26 cellular contexts compared by ENCODE assay signal in genomic region chr4:116389139-116389538, GRCh38.
"Had no signal": no experiment of that assay in that cellular context is flagged by ENCODE, and none has a peak within 500 bp of the region (broad histone marks: within the 10 kb centered on the region; RNA-seq: fewer than 3 reads in every experiment).

No MANE protein-coding gene starts in this region.

- H3K4me3 Mint-ChIP-seq: mesothelial cell of epicardium; naive B cell; natural killer cell treated with Interleukin-12 subunit alpha and Interleukin-12 subunit beta and Interleukin-15 and Interleukin-18, amount 100 ng/mL, for 72 hours; stimulated activated effector memory CD8-positive, alpha-beta T cell treated with anti-CD3 and anti-CD28 coated beads, Interleukin-12 subunit alpha, Interleukin-12 subunit beta, amount 100 ng/mL, for 72 hours had no signal

- H3K4me2 ChIP-seq: hepatocyte had no signal

- H3K9me3 ChIP-seq: gastrocnemius medialis, left lung, mucosa of descending colon, prostate gland, right atrium auricular region, stomach, thyroid gland, vagina had no signal

- H3K79me2 ChIP-seq: hepatocyte had no signal

- ATAC-seq: gastrocnemius medialis; heart left ventricle; left cardiac atrium; left lung; mucosa of descending colon; natural killer cell treated with Interleukin-12 subunit alpha and Interleukin-12 subunit beta and Interleukin-15 and Interleukin-18, amount 100 ng/mL, for 72 hours; sciatic nerve; stimulated activated effector memory CD8-positive, alpha-beta T cell treated with anti-CD3 and anti-CD28 coated beads, Interleukin-12 subunit alpha, Interleukin-12 subunit beta, amount 100 ng/mL, for 72 hours had no signal

- H3K27ac ChIP-seq: dorsolateral prefrontal cortex, gastrocnemius medialis, heart left ventricle, hepatocyte, left lung, prostate gland, right atrium auricular region, stomach, thyroid gland, vagina had no signal

- H2AFZ ChIP-seq: hepatocyte had no signal

- H3K4me3 ChIP-seq: dorsolateral prefrontal cortex, gastrocnemius medialis, heart left ventricle, hepatocyte, left lung, mucosa of descending colon, prostate gland, right atrium auricular region, smooth muscle cell, stomach, thyroid gland, vagina had no signal

- H3K27ac Mint-ChIP-seq: mesothelial cell of epicardium; naive B cell; natural killer cell treated with Interleukin-12 subunit alpha and Interleukin-12 subunit beta and Interleukin-15 and Interleukin-18, amount 100 ng/mL, for 72 hours; stimulated activated effector memory CD8-positive, alpha-beta T cell treated with anti-CD3 and anti-CD28 coated beads, Interleukin-12 subunit alpha, Interleukin-12 subunit beta, amount 100 ng/mL, for 72 hours had no signal

- DNase-seq: dorsolateral prefrontal cortex; effector CD4-positive, alpha-beta T cell; gastrocnemius medialis; heart left ventricle; left cardiac atrium; left lung; mesenchymal stem cell; mucosa of descending colon; naive B cell; nucleus accumbens; stimulated activated CD4-positive, alpha-beta T cell treated with anti-CD3 and anti-CD28 coated beads, Interleukin-12 subunit alpha, Interleukin-12 subunit beta, amount 100 ng/mL, for 4 hours; stimulated activated CD4-positive, alpha-beta T cell treated with anti-CD3 and anti-CD28 coated beads, Interleukin-1b, Interleukin-23, amount 100 ng/mL, for 48 hours; stimulated activated CD4-positive, alpha-beta T cell treated with anti-CD3 and anti-CD28 coated beads, Interleukin-4, amount 100 ng/mL, for 1 hour; stimulated activated naive CD4-positive, alpha-beta T cell treated with Interleukin-2 at 50 U/mL for 16 hours; stomach; thyroid gland; trophoblast cell had no signal

- H3K36me3 ChIP-seq: gastrocnemius medialis, heart left ventricle, left lung, prostate gland, right atrium auricular region, stomach, thyroid gland, vagina had no signal

- H3K36me3 Mint-ChIP-seq: naive B cell; stimulated activated effector memory CD8-positive, alpha-beta T cell treated with anti-CD3 and anti-CD28 coated beads, Interleukin-12 subunit alpha, Interleukin-12 subunit beta, amount 100 ng/mL, for 72 hours had no signal

- H3K4me1 Mint-ChIP-seq: naive B cell; stimulated activated effector memory CD8-positive, alpha-beta T cell treated with anti-CD3 and anti-CD28 coated beads, Interleukin-12 subunit alpha, Interleukin-12 subunit beta, amount 100 ng/mL, for 72 hours had no signal

- H3K27me3 ChIP-seq: gastrocnemius medialis, heart left ventricle, hepatocyte, left lung, right atrium auricular region, stomach, thyroid gland, vagina had no signal

- H3K27me3 Mint-ChIP-seq: naive B cell; natural killer cell treated with Interleukin-12 subunit alpha and Interleukin-12 subunit beta and Interleukin-15 and Interleukin-18, amount 100 ng/mL, for 72 hours had no signal
